9 cellular contexts compared by ENCODE assay signal in the genomic region with DNA sequence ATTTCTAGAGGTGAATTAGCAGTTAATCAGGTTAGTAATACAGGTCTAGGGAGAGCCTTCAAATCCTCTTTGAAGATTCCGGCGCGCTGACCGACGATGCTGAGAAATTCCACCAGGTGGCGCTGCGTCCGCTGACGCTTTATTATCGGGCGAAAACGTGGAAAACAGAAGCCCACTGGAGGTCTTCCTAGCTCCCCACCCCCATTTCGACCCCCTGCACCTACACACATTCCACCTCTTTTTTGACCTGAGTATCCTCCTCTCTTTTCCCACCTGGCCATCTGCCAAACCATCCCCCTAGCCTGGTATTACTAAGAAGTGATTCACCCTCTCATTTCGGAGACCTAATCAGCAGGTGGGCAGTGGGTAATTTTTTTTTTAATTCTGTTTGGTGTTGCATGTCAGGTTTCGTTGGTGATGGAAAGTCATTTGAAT.
DNase-seq lines count a peak whose midpoint lies in the region; ATAC-seq and TF ChIP-seq lines count a peak whose summit lies in the region.
"Had no signal": no experiment of that assay in that cellular context is flagged by ENCODE, and none has a peak within 500 bp of the region (broad histone marks: within the 10 kb centered on the region; RNA-seq: fewer than 3 reads in every experiment).

No MANE protein-coding gene starts in this region.

- H3K27me3 Mint-ChIP-seq in CD14-positive monocyte (ENCODE audit: low read depth in 3 of 3) (peaks cover 0 to 6% (median 0%) of the 10 kb centered on the region in 3 donors), HFFc6 (ENCODE audit: insufficient read depth) (peaks cover 3% of the 10 kb centered on the region)

- H3K9me3 ChIP-seq in SJCRH30 (replicated peaks) = peaks cover 3% of the 10 kb centered on the region; the same call in 1 of the 2 replicates
- no peaks in the 10 kb centered on the region for H3K9me3 ChIP-seq in adipocyte (ENCODE audit: control insufficient read depth, low read length)
- no peaks in the 10 kb centered on the region for H3K9me3 ChIP-seq in right atrium auricular region

- intact Hi-C loops in CD14-positive monocyte (cut with micrococcal nuclease) = loop anchor here (5.0 to 10.0 kb wide), 4 partner anchors 55 to 305 kb away; no protein-coding TSS in a partner anchor

- no peaks in the 10 kb centered on the region for H3K27me3 ChIP-seq in SJCRH30
- no peaks in the 10 kb centered on the region for H3K27me3 ChIP-seq in adipocyte (replicated peaks; ENCODE audit: control insufficient read depth, insufficient read depth, low read length)
- H3K27me3 ChIP-seq in right atrium auricular region = no peaks in the 10 kb centered on the region

- no peak for ATAC-seq in GM19035 (IDR thresholded peaks at IDR 0.05; ENCODE audit: unreplicated experiment)

- H3K9me3 Mint-ChIP-seq in CD14-positive monocyte = peaks cover 0 to under 1% (median 0%) of the 10 kb centered on the region in 7 donors
- H3K9me3 Mint-ChIP-seq in HFFc6 = no peaks in the 10 kb centered on the region
- H3K9me3 Mint-ChIP-seq: stimulated activated naive CD8-positive, alpha-beta T cell treated with anti-CD3 and anti-CD28 coated beads, Interleukin-15, Interleukin-2, amounts not matched to agents 100 ng/mL and 50 ng/mL, for 24 hours had no signal

- H3K4me3 Mint-ChIP-seq in CD14-positive monocyte (peak overlapping the region; percentile 21 to 76), HFFc6 (peak overlapping the region; percentile 76)
- H3K4me3 Mint-ChIP-seq: stimulated activated naive CD8-positive, alpha-beta T cell treated with anti-CD3 and anti-CD28 coated beads, Interleukin-15, Interleukin-2, amounts not matched to agents 100 ng/mL and 50 ng/mL, for 24 hours had no signal

- TF ChIP-seq CTCF in CD14-positive monocyte (IDR thresholded peaks at IDR 0.05) (peak; percentile 97), HFFc6 (IDR thresholded peaks at IDR 0.05) (peak; percentile 99), right atrium auricular region (IDR thresholded peaks at IDR 0.05) (peak; percentile 88 to 96)

- peaks cover 27% of the 10 kb centered on the region for H3K4me1 Mint-ChIP-seq in CD14-positive monocyte
- H3K4me1 Mint-ChIP-seq in HFFc6 (ENCODE audit: low read depth) = peaks cover 53% of the 10 kb centered on the region

- DNase-seq in CD14-positive monocyte (ENCODE audit: low spot score) (no peak), HFFc6 (no peak), SJCRH30 (peak; percentile 48 to 77), adipocyte (ENCODE audit: low read depth) (peak; percentile 76), right atrium auricular region (ENCODE audit: low spot score) (peak; percentile 68), retina (peak; percentile 79), H4 (ENCODE audit: low spot score) (no peak)

- H3K36me3 ChIP-seq in SJCRH30 (no peaks in the 10 kb centered on the region), adipocyte (ENCODE audit: control insufficient read depth, insufficient read depth, low read length, severe bottlenecking) (no peaks in the 10 kb centered on the region), right atrium auricular region (no peaks in the 10 kb centered on the region)

- H3K27ac Mint-ChIP-seq in CD14-positive monocyte (no peak overlapping the region), HFFc6 (no peak overlapping the region)
- H3K27ac Mint-ChIP-seq: stimulated activated naive CD8-positive, alpha-beta T cell treated with anti-CD3 and anti-CD28 coated beads, Interleukin-15, Interleukin-2, amounts not matched to agents 100 ng/mL and 50 ng/mL, for 24 hours had no signal

- H3K36me3 Mint-ChIP-seq in CD14-positive monocyte = no peaks in the 10 kb centered on the region
- H3K36me3 Mint-ChIP-seq in HFFc6 (ENCODE audit: low read depth) = no peaks in the 10 kb centered on the region

- H3K9ac ChIP-seq in adipocyte (ENCODE audit: low read length) = no peak overlapping the region

- H3K27ac ChIP-seq in SJCRH30 (no peak overlapping the region), right atrium auricular region (no peak overlapping the region)

- H3K4me1 ChIP-seq in SJCRH30 (peaks cover 6% of the 10 kb centered on the region; the same call in 1 of the 2 replicates), adipocyte (ENCODE audit: control insufficient read depth, insufficient read depth, low read length) (peaks cover 14% of the 10 kb centered on the region), right atrium auricular region (peaks cover 0 to 17% of the 10 kb centered on the region in 2 donors)

- H3K4me3 ChIP-seq in SJCRH30 = no peak overlapping the region
- peak overlapping the region; percentile 60 for H3K4me3 ChIP-seq in adipocyte (ENCODE audit: low read length)
- H3K4me3 ChIP-seq in right atrium auricular region = no peak overlapping the region

Comparison
In these comparisons a context has a peak if more than half of its experiments do, and no peak if none do; other contexts are left out.
1. DNase-seq: peak in SJCRH30 (2 of 2), adipocyte (single experiment), right atrium auricular region (single experiment) and retina (single experiment); none in CD14-positive monocyte (single experiment), HFFc6 (single experiment) and H4 (single experiment).
2. Peak in every context shown above with its lines, with median percentiles within 50 percentile points of each other: CTCF ChIP-seq.